ENCODE assay signal across 10 cellular contexts in the genomic region with DNA sequence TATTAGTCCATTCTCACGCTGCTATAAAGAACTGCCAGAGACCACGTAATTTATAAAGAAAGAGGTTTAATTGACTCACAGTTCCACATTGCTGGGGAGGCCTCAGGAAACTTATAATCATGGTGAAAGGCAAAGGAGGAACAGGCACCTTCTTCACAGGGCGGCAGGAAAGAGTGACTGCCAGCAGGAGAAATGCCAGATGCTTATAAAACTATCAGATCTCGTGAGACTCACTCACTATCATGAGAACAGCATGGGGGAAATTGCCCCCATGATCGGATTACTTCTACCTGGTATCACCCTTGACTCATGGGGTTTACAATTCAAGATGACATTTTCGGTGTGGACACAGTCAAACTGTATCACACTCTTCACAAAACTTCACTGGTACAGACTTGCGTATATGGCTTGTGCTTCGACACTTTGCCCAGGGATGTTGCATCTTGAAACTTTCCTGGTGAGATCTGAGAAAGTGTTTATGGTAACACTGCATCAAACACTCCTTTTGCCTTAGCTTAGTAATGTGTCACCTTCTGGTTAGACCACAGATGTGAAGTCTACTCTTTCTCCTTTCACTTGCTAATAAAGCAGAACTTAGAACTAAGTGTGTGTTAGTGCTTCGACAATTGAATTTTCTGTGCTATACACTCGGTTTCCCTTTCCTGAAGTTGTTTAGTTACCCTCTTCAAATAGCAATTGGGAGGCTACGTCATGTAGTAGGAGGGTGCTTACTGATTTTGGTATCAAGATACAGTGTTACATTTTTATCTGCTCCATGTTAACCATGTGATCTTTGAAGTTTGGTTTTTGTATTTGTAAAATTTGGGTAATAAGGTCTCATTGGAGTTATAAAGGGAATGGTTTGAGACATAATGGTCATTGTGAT.
A peak's percentile ranks its signal among the peaks of the same experiment; 100 is the strongest.
DNase-seq lines count a peak whose midpoint lies in the region; ATAC-seq, FAIRE-seq and TF ChIP-seq lines count a peak whose summit lies in the region.
"Had no signal": no experiment of that assay in that cellular context is flagged by ENCODE, and none has a peak within 500 bp of the region (broad histone marks: within the 10 kb centered on the region; RNA-seq: fewer than 3 reads in every experiment).

No MANE protein-coding gene starts in this region.

- no peak for TF ChIP-seq CTCF in osteocyte (IDR thresholded peaks at IDR 0.05)

- no peaks in the 10 kb centered on the region for H3K36me3 Mint-ChIP-seq in osteocyte (ENCODE audit: unreplicated experiment)

- no peaks in the 10 kb centered on the region for H3K9me3 Mint-ChIP-seq in osteocyte (ENCODE audit: unreplicated experiment)

- peak; percentile 31 for DNase-seq in activated CD8-positive, alpha-beta memory T cell treated with anti-CD3 and anti-CD28 coated beads, Interleukin-2, amount 50 U/mL, for 4 hours
- DNase-seq in stimulated activated CD4-positive, alpha-beta T cell treated with anti-CD3 and anti-CD28 coated beads, Interleukin-1b, Interleukin-23, amount 100 ng/mL, for 24 hours (ENCODE audit: low read depth in 4 of 4, low spot score in 1 of 4): peak; percentile 12 to 38 (median 19)
- no peak for DNase-seq in H4 (ENCODE audit: low spot score)
- no peak for DNase-seq in urothelium cell line (ENCODE audit: low spot score)
- DNase-seq in osteocyte (ENCODE audit: extremely low spot score, unreplicated experiment): no peak
- DNase-seq: tibial artery had no signal

- peaks cover 71% of the 10 kb centered on the region for H3K4me1 Mint-ChIP-seq in osteocyte (ENCODE audit: unreplicated experiment)

- H3K27ac Mint-ChIP-seq in osteocyte (ENCODE audit: unreplicated experiment): no peak overlapping the region

- FAIRE-seq in urothelium cell line (lab: Jason Lieb, UNC): no peak
- FAIRE-seq: endothelial cell of umbilical vein had no signal

- no peaks in the 10 kb centered on the region for H3K27me3 Mint-ChIP-seq in osteocyte (ENCODE audit: unreplicated experiment)

- ATAC-seq in GM18909 (IDR thresholded peaks at IDR 0.05; ENCODE audit: poor library complexity, unreplicated experiment): peak; percentile 59
- ATAC-seq in HG03060 (IDR thresholded peaks at IDR 0.05; ENCODE audit: low read depth, unreplicated experiment): peak; percentile 71
- no peak for ATAC-seq in GM21360 (IDR thresholded peaks at IDR 0.05; ENCODE audit: unreplicated experiment)

- H3K4me3 Mint-ChIP-seq in osteocyte (ENCODE audit: unreplicated experiment): no peak overlapping the region

Comparison
In these comparisons a context has a peak if more than half of its experiments do, and no peak if none do; other contexts are left out.
1. DNase-seq: peak in activated CD8-positive, alpha-beta memory T cell treated with anti-CD3 and anti-CD28 coated beads, Interleukin-2, amount 50 U/mL, for 4 hours (single experiment) and stimulated activated CD4-positive, alpha-beta T cell treated with anti-CD3 and anti-CD28 coated beads, Interleukin-1b, Interleukin-23, amount 100 ng/mL, for 24 hours (4 of 4); none in H4 (single experiment), urothelium cell line (single experiment) and osteocyte (single experiment).